In the genomic region with DNA sequence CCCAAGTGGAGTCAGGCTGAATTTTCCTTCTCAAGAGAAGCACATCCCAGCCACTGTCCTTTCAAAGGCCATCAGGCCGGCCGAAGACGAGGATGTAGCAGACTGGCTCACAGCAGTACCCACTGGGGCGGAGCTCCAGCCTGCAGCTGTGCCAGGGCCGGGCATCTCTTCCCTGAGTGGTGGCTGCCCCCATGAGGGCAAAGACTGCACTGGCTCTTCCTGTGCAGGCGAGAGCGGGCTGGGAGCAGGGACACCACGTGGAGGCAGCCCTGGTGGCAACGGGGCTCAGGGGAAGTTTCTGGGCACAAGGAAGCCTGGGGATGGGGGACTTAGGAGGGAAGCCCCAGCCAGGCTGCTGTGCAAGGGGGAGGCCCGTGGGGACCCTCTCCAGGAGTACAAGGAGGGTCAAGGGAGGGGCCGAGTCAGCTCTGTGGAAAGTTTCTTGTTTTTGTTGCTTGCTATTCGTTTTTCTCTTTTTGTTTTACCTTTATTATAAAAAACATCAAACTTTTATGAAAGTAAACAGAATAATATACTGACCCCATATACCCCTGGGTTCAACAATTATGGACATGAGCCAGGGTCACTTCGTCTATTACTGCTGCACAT, we compare ENCODE assay signal across 1 cellular context.
TF ChIP-seq lines count a peak whose summit lies in the region.

No MANE protein-coding gene starts in this region.

TF ChIP-seq in HCT116, 20 proteins besides CTCF, POLR2A, EP300 and RAD21 (continued from another document):
- TF ChIP-seq, protein P1, sequence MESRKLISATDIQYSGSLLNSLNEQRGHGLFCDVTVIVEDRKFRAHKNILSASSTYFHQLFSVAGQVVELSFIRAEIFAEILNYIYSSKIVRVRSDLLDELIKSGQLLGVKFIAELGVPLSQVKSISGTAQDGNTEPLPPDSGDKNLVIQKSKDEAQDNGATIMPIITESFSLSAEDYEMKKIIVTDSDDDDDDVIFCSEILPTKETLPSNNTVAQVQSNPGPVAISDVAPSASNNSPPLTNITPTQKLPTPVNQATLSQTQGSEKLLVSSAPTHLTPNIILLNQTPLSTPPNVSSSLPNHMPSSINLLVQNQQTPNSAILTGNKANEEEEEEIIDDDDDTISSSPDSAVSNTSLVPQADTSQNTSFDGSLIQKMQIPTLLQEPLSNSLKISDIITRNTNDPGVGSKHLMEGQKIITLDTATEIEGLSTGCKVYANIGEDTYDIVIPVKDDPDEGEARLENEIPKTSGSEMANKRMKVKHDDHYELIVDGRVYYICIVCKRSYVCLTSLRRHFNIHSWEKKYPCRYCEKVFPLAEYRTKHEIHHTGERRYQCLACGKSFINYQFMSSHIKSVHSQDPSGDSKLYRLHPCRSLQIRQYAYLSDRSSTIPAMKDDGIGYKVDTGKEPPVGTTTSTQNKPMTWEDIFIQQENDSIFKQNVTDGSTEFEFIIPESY (IDR thresholded peaks at IDR 0.05; ENCODE audit: extremely low read depth, insufficient replicate concordance, low read length), result no peak
- no peak for TF ChIP-seq EZH2 (IDR thresholded peaks at IDR 0.05)
- no peak for TF ChIP-seq JUND (IDR thresholded peaks at IDR 0.05)
- no peak for TF ChIP-seq CEBPB (IDR thresholded peaks at IDR 0.05; ENCODE audit: low read depth)
- TF ChIP-seq, protein P2, sequence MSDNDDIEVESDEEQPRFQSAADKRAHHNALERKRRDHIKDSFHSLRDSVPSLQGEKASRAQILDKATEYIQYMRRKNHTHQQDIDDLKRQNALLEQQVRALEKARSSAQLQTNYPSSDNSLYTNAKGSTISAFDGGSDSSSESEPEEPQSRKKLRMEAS (IDR thresholded peaks at IDR 0.05), result peak; percentile 96
- TF ChIP-seq CBX3 (IDR thresholded peaks at IDR 0.05; ENCODE audit: low read depth), result peak; percentile 63; the same call in 1 of the 2 replicates
- TF ChIP-seq SIN3A (IDR thresholded peaks at IDR 0.05; ENCODE audit: low read depth), result no peak
- TF ChIP-seq FOSL1 (IDR thresholded peaks at IDR 0.05; ENCODE audit: low read depth), result no peak
- no peak for TF ChIP-seq ZNF274 (IDR thresholded peaks at IDR 0.05; ENCODE audit: low read depth, low read length)
- TF ChIP-seq, protein P3, sequence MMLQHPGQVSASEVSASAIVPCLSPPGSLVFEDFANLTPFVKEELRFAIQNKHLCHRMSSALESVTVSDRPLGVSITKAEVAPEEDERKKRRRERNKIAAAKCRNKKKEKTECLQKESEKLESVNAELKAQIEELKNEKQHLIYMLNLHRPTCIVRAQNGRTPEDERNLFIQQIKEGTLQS (IDR thresholded peaks at IDR 0.05), result no peak
- no peak for TF ChIP-seq SP1 (IDR thresholded peaks at IDR 0.05; ENCODE audit: low read depth)
- TF ChIP-seq EZH2phosphoT487 (IDR thresholded peaks at IDR 0.05; ENCODE audit: borderline replicate concordance), result no peak
- 0 out of 2 replicates have a peak, but pooled peaks have one; percentile 20 for TF ChIP-seq POLR2AphosphoS5 (IDR thresholded peaks at IDR 0.05; ENCODE audit: low read depth, low read length)
- no peak for TF ChIP-seq SRF (IDR thresholded peaks at IDR 0.05; ENCODE audit: low read depth)
- TF ChIP-seq YY1 (IDR thresholded peaks at IDR 0.05; ENCODE audit: extremely low read depth, insufficient replicate concordance, low read depth, low read length), result peak; percentile 55
TF ChIP-seq in HCT116: peak in this region for 4.
